ENCODE assay signal across 20 cellular contexts in genomic region chr19:7819337-7819736, GRCh38. TPM values are rescaled to one million over a fixed set of nuclear protein-coding genes. Genes with fewer than 3 reads are reported as not detected.
"Had no signal": no experiment of that assay in that cellular context is flagged by ENCODE, and none has a peak within 500 bp of the region (broad histone marks: within the 10 kb centered on the region; RNA-seq: fewer than 3 reads in every experiment).

No MANE protein-coding gene starts in this region.

- H3K4me3 ChIP-seq: gastroesophageal sphincter, heart right ventricle, suprapubic skin had no signal

- ATAC-seq: effector memory CD8-positive, alpha-beta T cell; gastroesophageal sphincter; heart right ventricle had no signal

- H3K4me3 Mint-ChIP-seq: activated CD4-positive, alpha-beta memory T cell treated with anti-CD3 and anti-CD28 coated beads, Interleukin-2, amount 10 ng/mL, durations not matched to agents 7 days and 5 days; activated naive CD8-positive, alpha-beta T cell treated with anti-CD3 and anti-CD28 coated beads, Interleukin-2, amount 10 ng/mL, durations not matched to agents 7 days and 5 days; activated T-helper 1 cell treated with anti-CD3 and anti-CD28 coated beads, Interleukin-12 subunit alpha, Interleukin-12 subunit beta, Interleukin-2, Interleukin-4 antibody, amounts not matched to agents 30 ng/mL and 10 ng/mL and 1 ng/mL, durations not matched to agents 14 hours and 24 hours and 36 hours; effector memory CD8-positive, alpha-beta T cell; nephron had no signal

- H3K36me3 ChIP-seq: gastroesophageal sphincter, heart right ventricle, suprapubic skin had no signal

- DNase-seq: activated CD4-positive, alpha-beta memory T cell treated with anti-CD3 and anti-CD28 coated beads, Interleukin-2, amount 10 ng/mL, durations not matched to agents 7 days and 5 days; activated CD8-positive, alpha-beta memory T cell treated with anti-CD3 and anti-CD28 coated beads, Interleukin-2, amount 50 U/mL, for 48 hours; activated naive CD8-positive, alpha-beta T cell treated with anti-CD3 and anti-CD28 coated beads, Interleukin-2, amount 10 ng/mL, durations not matched to agents 7 days and 5 days; anterior cingulate cortex; cerebellar nuclear complex; effector memory CD8-positive, alpha-beta T cell; heart right ventricle; occipital lobe; stimulated activated CD4-positive, alpha-beta T cell treated with anti-CD3 and anti-CD28 coated beads, Interleukin-2, amount 100 ng/mL, for 48 hours; stimulated activated naive CD4-positive, alpha-beta T cell treated with Interleukin-2 at 50 U/mL for 16 hours; trophoblast cell had no signal

- H3K9me3 Mint-ChIP-seq: effector memory CD8-positive, alpha-beta T cell had no signal

- H3K27ac Mint-ChIP-seq: activated CD4-positive, alpha-beta memory T cell treated with anti-CD3 and anti-CD28 coated beads, Interleukin-2, amount 10 ng/mL, durations not matched to agents 7 days and 5 days; activated naive CD8-positive, alpha-beta T cell treated with anti-CD3 and anti-CD28 coated beads, Interleukin-2, amount 10 ng/mL, durations not matched to agents 7 days and 5 days; activated T-helper 1 cell treated with anti-CD3 and anti-CD28 coated beads, Interleukin-12 subunit alpha, Interleukin-12 subunit beta, Interleukin-2, Interleukin-4 antibody, amounts not matched to agents 30 ng/mL and 10 ng/mL and 1 ng/mL, durations not matched to agents 14 hours and 24 hours and 36 hours; effector memory CD8-positive, alpha-beta T cell; nephron had no signal

- H3K4me1 ChIP-seq: gastroesophageal sphincter, suprapubic skin had no signal

- H3K36me3 Mint-ChIP-seq: activated naive CD8-positive, alpha-beta T cell treated with anti-CD3 and anti-CD28 coated beads, Interleukin-2, amount 10 ng/mL, durations not matched to agents 7 days and 5 days had no signal

- H3K27ac ChIP-seq: epithelial cell of prostate, gastroesophageal sphincter, heart right ventricle, suprapubic skin, VCaP had no signal

RNA-seq across cellular contexts. Expression of gene PRR36, which starts 54.9 kb away (rescaled TPM):
- total RNA-seq: gastroesophageal sphincter, mesenteric fat pad had no signal

RNA-seq across cellular contexts. Expression of gene CLEC4M, which starts 56.3 kb away (rescaled TPM):
- total RNA-seq: activated CD4-positive, alpha-beta memory T cell treated with anti-CD3 and anti-CD28 coated beads, Interleukin-2, amount 10 ng/mL, durations not matched to agents 7 days and 5 days; activated naive CD8-positive, alpha-beta T cell treated with anti-CD3 and anti-CD28 coated beads, Interleukin-2, amount 10 ng/mL, durations not matched to agents 7 days and 5 days; activated T-helper 1 cell treated with anti-CD3 and anti-CD28 coated beads, Interleukin-12 subunit alpha, Interleukin-12 subunit beta, Interleukin-2, Interleukin-4 antibody, amounts not matched to agents 30 ng/mL and 10 ng/mL and 1 ng/mL, durations not matched to agents 14 hours and 24 hours and 36 hours; gastroesophageal sphincter; heart right ventricle; lower leg skin; mesenteric fat pad; occipital lobe; suprapubic skin; T-helper 1 cell treated with Interleukin-12 subunit alpha and Interleukin-12 subunit beta and Interleukin-4 antibody, amounts not matched to agents 30 ng/mL and 1 ng/mL, for 36 hours had no signal
- polyA plus RNA-seq: heart right ventricle had no signal
